ENCODE assay signal across 8 cellular contexts in the genomic region with DNA sequence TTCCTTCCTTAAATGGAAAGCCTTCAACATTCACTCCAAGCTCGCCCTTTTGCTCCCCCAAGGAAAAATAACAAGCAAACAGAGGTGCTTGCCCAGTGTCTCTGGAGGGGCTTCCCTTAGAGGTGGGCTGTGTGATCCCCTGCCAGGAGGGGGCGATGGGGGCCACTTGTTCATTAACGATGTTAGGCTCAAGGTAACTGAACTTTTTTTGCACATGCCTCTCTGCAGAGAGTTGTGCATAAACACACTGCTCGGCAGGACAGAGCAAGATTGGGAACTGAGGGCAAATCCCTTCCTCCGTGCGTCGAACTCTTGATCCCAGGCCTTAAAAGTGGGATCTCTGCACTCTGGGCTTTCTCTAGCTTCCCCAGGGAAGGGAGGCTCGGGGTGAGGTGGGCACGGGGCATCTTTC. TPM values are rescaled to one million over a fixed set of nuclear protein-coding genes. Genes with fewer than 3 reads are reported as not detected.
DNase-seq lines count a peak whose midpoint lies in the region; ATAC-seq, FAIRE-seq and TF ChIP-seq lines count a peak whose summit lies in the region.

No MANE protein-coding gene starts in this region.

- POLR2A ChIA-PET in endothelial cell of umbilical vein (lab: Charles Lee), result interaction anchor here (0.9 to 4.5 kb wide), 8 partner anchors 16 to 208 kb away, joined by 4 to 38 read pairs (median 6); a partner anchor contains a TSS

- intact Hi-C loops in endothelial cell of umbilical vein (cut with micrococcal nuclease), result loop anchor here (10.0 kb wide), 2 partner anchors 386 to 496 kb away; a partner anchor contains a TSS

- no peak overlapping the region for H3K27ac ChIP-seq in DND-41 (ENCODE audit: low read length)
- no peak overlapping the region for H3K27ac ChIP-seq in OCI-LY3 (ENCODE audit: low read length)
- peak overlapping the region; percentile 100 for H3K27ac ChIP-seq in endothelial cell of umbilical vein (ENCODE audit: insufficient read depth, low read depth, low read length)

- no peaks in the 10 kb centered on the region for H3K27me3 Mint-ChIP-seq in progenitor cell of endocrine pancreas

- H3K36me3 ChIP-seq in DND-41 (ENCODE audit: insufficient read depth, low read length) (no peaks in the 10 kb centered on the region), OCI-LY3 (replicated peaks; ENCODE audit: low read depth, low read length) (peaks cover 10% of the 10 kb centered on the region), endothelial cell of umbilical vein (ENCODE audit: control insufficient read depth in 2 of 2, extremely low read depth in 1 of 2, insufficient read depth in 2 of 2, low read length in 2 of 2) (no peaks in the 10 kb centered on the region)

- FAIRE-seq in endothelial cell of umbilical vein (lab: Jason Lieb, UNC), result no peak

- H3K4me3 ChIP-seq in DND-41 (ENCODE audit: low read depth in 1 of 2, low read length in 2 of 2) (no peak overlapping the region), OCI-LY3 (ENCODE audit: low read length) (no peak overlapping the region), endothelial cell of umbilical vein (replicated peaks in 1 of 3; ENCODE audit: insufficient read depth in 1 of 3, low read depth in 1 of 3, low read length in 3 of 3) (no peak overlapping the region)

- peaks cover 32% of the 10 kb centered on the region for H3K36me3 Mint-ChIP-seq in progenitor cell of endocrine pancreas (ENCODE audit: insufficient read depth)

- DNase-seq in DND-41 (peak; percentile 60), endothelial cell of umbilical vein (ENCODE audit: low read depth, low spot score) (no peak), progenitor cell of endocrine pancreas (ENCODE audit: low spot score, unreplicated experiment) (no peak), foreskin melanocyte (no peak), NOMO-1 treated with DMSO at 0.1 percent for 48 hours (lab: John Stamatoyannopoulos, UW; ENCODE audit: unreplicated experiment) (no peak), omental fat pad (ENCODE audit: low spot score) (no peak)

- no peak overlapping the region for H2AFZ ChIP-seq in DND-41 (ENCODE audit: low read depth, low read length)
- no peak overlapping the region for H2AFZ ChIP-seq in OCI-LY3 (ENCODE audit: low read depth, low read length)
- H2AFZ ChIP-seq in endothelial cell of umbilical vein (ENCODE audit: low read depth, low read length), result no peak overlapping the region

- H3K79me2 ChIP-seq in DND-41 (ENCODE audit: insufficient read depth, low read length) (no peaks in the 10 kb centered on the region), OCI-LY3 (ENCODE audit: low read length) (no peaks in the 10 kb centered on the region), endothelial cell of umbilical vein (ENCODE audit: control insufficient read depth, insufficient read depth, low read length) (no peaks in the 10 kb centered on the region)

- H3K27me3 ChIP-seq in DND-41 (ENCODE audit: insufficient read depth, low read length, poor library complexity), result no peaks in the 10 kb centered on the region
- H3K27me3 ChIP-seq in OCI-LY3 (ENCODE audit: low read depth, low read length), result no peaks in the 10 kb centered on the region
- H3K27me3 ChIP-seq in endothelial cell of umbilical vein (ENCODE audit: control insufficient read depth in 2 of 2, insufficient read depth in 2 of 2, low read length in 2 of 2), result no peaks in the 10 kb centered on the region

- dilution Hi-C loops in endothelial cell of umbilical vein (cut with MboI; ENCODE audit: extremely low pct_ligation_motif_present, low sequenced_read_pairs), result loop anchor here (25.0 kb wide), 1 partner anchor 183 kb away; no protein-coding TSS in a partner anchor

- peak; percentile 65 for TF ChIP-seq CTCF in DND-41 (IDR thresholded peaks at IDR 0.05; ENCODE audit: borderline replicate concordance, extremely low read depth, low read length, poor library complexity, severe bottlenecking)
- TF ChIP-seq CTCF in OCI-LY3 (IDR thresholded peaks at IDR 0.05; ENCODE audit: low read depth, low read length), result peak; percentile 27
- TF ChIP-seq CTCF in endothelial cell of umbilical vein (IDR thresholded peaks at IDR 0.05; ENCODE audit: extremely low read depth in 1 of 2, insufficient read depth in 1 of 2, low read depth in 1 of 2, low read length in 2 of 2), result peak; percentile 24 to 48
- TF ChIP-seq CTCF in progenitor cell of endocrine pancreas (IDR thresholded peaks at IDR 0.05; ENCODE audit: unreplicated experiment), result peak; percentile 49
- no peak for TF ChIP-seq CTCF in omental fat pad (IDR thresholded peaks at IDR 0.05)

- no peaks in the 10 kb centered on the region for H3K9me3 ChIP-seq in DND-41 (ENCODE audit: insufficient read depth, low read length, severe bottlenecking)
- no peaks in the 10 kb centered on the region for H3K9me3 ChIP-seq in OCI-LY3 (ENCODE audit: insufficient read depth, low read length)
- H3K9me3 ChIP-seq in endothelial cell of umbilical vein (replicated peaks; ENCODE audit: control insufficient read depth, insufficient read depth, low read length), result no peaks in the 10 kb centered on the region

- H3K4me2 ChIP-seq in DND-41 (ENCODE audit: insufficient read depth, low read length), result no peak overlapping the region
- no peak overlapping the region for H3K4me2 ChIP-seq in OCI-LY3 (ENCODE audit: low read length)
- peak overlapping the region; percentile 48 for H3K4me2 ChIP-seq in endothelial cell of umbilical vein (ENCODE audit: insufficient read depth, low read length)

- TSS peak; percentile 65 for BruUV-seq in endothelial cell of umbilical vein (replicated peaks; lab: Mats Ljungman, UMichigan)

- no peak overlapping the region for H3K9ac ChIP-seq in DND-41 (ENCODE audit: low read depth, low read length)
- no peak overlapping the region for H3K9ac ChIP-seq in OCI-LY3 (ENCODE audit: low read length)
- peak overlapping the region; percentile 97 for H3K9ac ChIP-seq in endothelial cell of umbilical vein (replicated peaks; ENCODE audit: extremely low read depth, insufficient read depth, low read length)

- H3K4me1 Mint-ChIP-seq in progenitor cell of endocrine pancreas (ENCODE audit: low read depth), result peaks cover 25% of the 10 kb centered on the region

- H3K9me1 ChIP-seq in endothelial cell of umbilical vein (replicated peaks; ENCODE audit: control insufficient read depth, extremely low read depth, insufficient read depth, low read length), result no peaks in the 10 kb centered on the region

- CTCF ChIA-PET in endothelial cell of umbilical vein (lab: Charles Lee), result interaction anchor here (0.9 to 5.4 kb wide), 14 partner anchors 10 to 336 kb away, joined by 3 to 190 read pairs (median 4); a partner anchor contains a TSS

- H3K4me1 ChIP-seq in DND-41 (ENCODE audit: insufficient read depth, low read length) (peaks cover 3% of the 10 kb centered on the region; the same call in 1 of the 2 replicates), OCI-LY3 (ENCODE audit: low read length) (peaks cover 8% of the 10 kb centered on the region), endothelial cell of umbilical vein (ENCODE audit: control insufficient read depth, extremely low read depth, insufficient read depth, low read length) (peaks cover 58% of the 10 kb centered on the region)

- peak; percentile 59 for ATAC-seq in DND-41 (ENCODE audit: insufficient read depth, low read depth)
- ATAC-seq in omental fat pad (ENCODE audit: low FRiP score), result no peak
- no peak for ATAC-seq in GM18907 (IDR thresholded peaks at IDR 0.05; ENCODE audit: unreplicated experiment)

- no peaks in the 10 kb centered on the region for H3K9me3 Mint-ChIP-seq in progenitor cell of endocrine pancreas (ENCODE audit: low read depth)

- H3K27ac Mint-ChIP-seq in progenitor cell of endocrine pancreas, result peak overlapping the region; percentile 90

- TF ChIP-seq POLR2A in endothelial cell of umbilical vein (IDR thresholded peaks at IDR 0.05; ENCODE audit: low read depth, low read length), result no peak

- H4K20me1 ChIP-seq in DND-41 (ENCODE audit: insufficient read depth, low read length), result no peaks in the 10 kb centered on the region
- no peaks in the 10 kb centered on the region for H4K20me1 ChIP-seq in OCI-LY3 (ENCODE audit: insufficient read depth, low read length)
- H4K20me1 ChIP-seq in endothelial cell of umbilical vein (replicated peaks; ENCODE audit: control insufficient read depth, extremely low read depth, insufficient read depth, low read length), result no peaks in the 10 kb centered on the region

- no peak overlapping the region for H3K4me3 Mint-ChIP-seq in progenitor cell of endocrine pancreas (ENCODE audit: low read depth)

RNA-seq across cellular contexts. Expression of a gene that starts 15.5 kb away (rescaled TPM):
- total RNA-seq in endothelial cell of umbilical vein, result 40.2 and 50.2 TPM in 2 replicates
- polyA plus RNA-seq in endothelial cell of umbilical vein, result 54.2 and 66.8 TPM in 2 replicates
- 22.6 and 31.6 TPM in 2 replicates for polyA plus RNA-seq in endothelial cell of umbilical vein (2011; cell fraction: cytosol; rRNA removed)
- polyA plus RNA-seq in endothelial cell of umbilical vein (2011; cell fraction: nucleus; rRNA removed), result 70.4 and 73.2 TPM in 2 replicates
- polyA plus RNA-seq in endothelial cell of umbilical vein (2012), result 23.1 and 31.3 TPM in 2 replicates
- 21.5 and 21.8 TPM in 2 replicates for polyA minus RNA-seq in endothelial cell of umbilical vein
- polyA minus RNA-seq in endothelial cell of umbilical vein (2011; cell fraction: cytosol; rRNA and poly(A)+ RNA removed), result 7.8 TPM
- polyA minus RNA-seq in endothelial cell of umbilical vein (2011; cell fraction: nucleus; rRNA and poly(A)+ RNA removed), result 22.9 and 30.1 TPM in 2 replicates
- 19.0 and 22.9 TPM in 2 replicates for total RNA-seq in progenitor cell of endocrine pancreas
- total RNA-seq in omental fat pad, result 10 to 100 TPM; 48.5 to 80.9 (median 57.3) TPM

RNA-seq across cellular contexts. Expression of a gene that starts 32.2 kb away (rescaled TPM):
- total RNA-seq in endothelial cell of umbilical vein (0.62 and 1.0 TPM in 2 replicates), progenitor cell of endocrine pancreas (1.4 and 2.4 TPM in 2 replicates), omental fat pad (1 to 10 TPM; 1.6 to 8.7 (median 3.4) TPM)
- 0.22 and 0.41 TPM in 2 replicates for polyA plus RNA-seq in endothelial cell of umbilical vein
- polyA plus RNA-seq in endothelial cell of umbilical vein (2011; cell fraction: cytosol; rRNA removed), result 0.05 and 0.20 TPM in 2 replicates
- polyA plus RNA-seq in endothelial cell of umbilical vein (2011; cell fraction: nucleus; rRNA removed), result 0.59 and 0.63 TPM in 2 replicates
- 1.0 and 1.2 TPM in 2 replicates for polyA plus RNA-seq in endothelial cell of umbilical vein (2012)
- 0.17 and 0.19 TPM in 2 replicates for polyA minus RNA-seq in endothelial cell of umbilical vein
- polyA minus RNA-seq in endothelial cell of umbilical vein (2011; cell fraction: cytosol; rRNA and poly(A)+ RNA removed), result 1.0 TPM
- 0.43 and 0.77 TPM in 2 replicates for polyA minus RNA-seq in endothelial cell of umbilical vein (2011; cell fraction: nucleus; rRNA and poly(A)+ RNA removed)

RNA-seq across cellular contexts. Expression of a gene that starts 41.4 kb away (rescaled TPM):
- 69.2 and 77.7 TPM in 2 replicates for total RNA-seq in endothelial cell of umbilical vein
- polyA plus RNA-seq in endothelial cell of umbilical vein, result 39.6 and 52.6 TPM in 2 replicates
- polyA plus RNA-seq in endothelial cell of umbilical vein (2011; cell fraction: cytosol; rRNA removed), result 36.3 and 42.7 TPM in 2 replicates
- polyA plus RNA-seq in endothelial cell of umbilical vein (2011; cell fraction: nucleus; rRNA removed), result 78.2 and 90.7 TPM in 2 replicates
- 63.2 and 68.4 TPM in 2 replicates for polyA plus RNA-seq in endothelial cell of umbilical vein (2012)
- 26.1 and 32.6 TPM in 2 replicates for polyA minus RNA-seq in endothelial cell of umbilical vein
- polyA minus RNA-seq in endothelial cell of umbilical vein (2011; cell fraction: cytosol; rRNA and poly(A)+ RNA removed), result 56.5 TPM
- polyA minus RNA-seq in endothelial cell of umbilical vein (2011; cell fraction: nucleus; rRNA and poly(A)+ RNA removed), result 21.0 and 25.9 TPM in 2 replicates
- total RNA-seq in progenitor cell of endocrine pancreas, result 60.0 and 66.9 TPM in 2 replicates
- 10 to 100 TPM; 21.8 to 33.5 (median 26.2) TPM for total RNA-seq in omental fat pad

RNA-seq across cellular contexts. Expression of a gene that starts 46.4 kb away (rescaled TPM):
- total RNA-seq in endothelial cell of umbilical vein (40.3 and 40.9 TPM in 2 replicates), progenitor cell of endocrine pancreas (26.8 and 33.7 TPM in 2 replicates), omental fat pad (10 to 100 TPM; 41.8 to 53.0 (median 50.3) TPM)
- polyA plus RNA-seq in endothelial cell of umbilical vein, result 41.1 and 42.7 TPM in 2 replicates
- 35.7 and 37.7 TPM in 2 replicates for polyA plus RNA-seq in endothelial cell of umbilical vein (2011; cell fraction: cytosol; rRNA removed)
- polyA plus RNA-seq in endothelial cell of umbilical vein (2011; cell fraction: nucleus; rRNA removed), result 56.9 and 63.0 TPM in 2 replicates
- polyA plus RNA-seq in endothelial cell of umbilical vein (2012), result 37.4 and 41.4 TPM in 2 replicates
- polyA minus RNA-seq in endothelial cell of umbilical vein, result 40.5 and 41.3 TPM in 2 replicates
- 22.4 TPM for polyA minus RNA-seq in endothelial cell of umbilical vein (2011; cell fraction: cytosol; rRNA and poly(A)+ RNA removed)
- 13.4 and 18.8 TPM in 2 replicates for polyA minus RNA-seq in endothelial cell of umbilical vein (2011; cell fraction: nucleus; rRNA and poly(A)+ RNA removed)

RNA-seq across cellular contexts. Expression of a gene that starts 57.0 kb away (rescaled TPM):
- total RNA-seq in endothelial cell of umbilical vein (19.3 and 20.8 TPM in 2 replicates), progenitor cell of endocrine pancreas (18.1 and 19.6 TPM in 2 replicates), omental fat pad (1 to 10 TPM; 1.7 to 4.7 (median 3.3) TPM)
- 5.5 and 5.9 TPM in 2 replicates for polyA plus RNA-seq in endothelial cell of umbilical vein
- polyA plus RNA-seq in endothelial cell of umbilical vein (2011; cell fraction: cytosol; rRNA removed), result 9.0 and 10.6 TPM in 2 replicates
- 20.8 and 34.7 TPM in 2 replicates for polyA plus RNA-seq in endothelial cell of umbilical vein (2011; cell fraction: nucleus; rRNA removed)
- 6.3 and 10.9 TPM in 2 replicates for polyA plus RNA-seq in endothelial cell of umbilical vein (2012)
- polyA minus RNA-seq in endothelial cell of umbilical vein, result 4.9 and 5.2 TPM in 2 replicates
- polyA minus RNA-seq in endothelial cell of umbilical vein (2011; cell fraction: cytosol; rRNA and poly(A)+ RNA removed), result 14.0 TPM
- 7.5 and 9.7 TPM in 2 replicates for polyA minus RNA-seq in endothelial cell of umbilical vein (2011; cell fraction: nucleus; rRNA and poly(A)+ RNA removed)

Comparison
In these comparisons a context has a peak if more than half of its experiments do, and no peak if none do; other contexts are left out.
1. CTCF ChIP-seq: peak in DND-41 (single experiment), OCI-LY3 (single experiment), endothelial cell of umbilical vein (2 of 2) and progenitor cell of endocrine pancreas (single experiment); none in omental fat pad (0 of 3).